Comparison of ENCODE assay signal across 1 cellular context in genomic region chr21:45981641-45982255, GRCh38.
TF ChIP-seq lines count a peak whose summit lies in the region.

A gene with protein sequence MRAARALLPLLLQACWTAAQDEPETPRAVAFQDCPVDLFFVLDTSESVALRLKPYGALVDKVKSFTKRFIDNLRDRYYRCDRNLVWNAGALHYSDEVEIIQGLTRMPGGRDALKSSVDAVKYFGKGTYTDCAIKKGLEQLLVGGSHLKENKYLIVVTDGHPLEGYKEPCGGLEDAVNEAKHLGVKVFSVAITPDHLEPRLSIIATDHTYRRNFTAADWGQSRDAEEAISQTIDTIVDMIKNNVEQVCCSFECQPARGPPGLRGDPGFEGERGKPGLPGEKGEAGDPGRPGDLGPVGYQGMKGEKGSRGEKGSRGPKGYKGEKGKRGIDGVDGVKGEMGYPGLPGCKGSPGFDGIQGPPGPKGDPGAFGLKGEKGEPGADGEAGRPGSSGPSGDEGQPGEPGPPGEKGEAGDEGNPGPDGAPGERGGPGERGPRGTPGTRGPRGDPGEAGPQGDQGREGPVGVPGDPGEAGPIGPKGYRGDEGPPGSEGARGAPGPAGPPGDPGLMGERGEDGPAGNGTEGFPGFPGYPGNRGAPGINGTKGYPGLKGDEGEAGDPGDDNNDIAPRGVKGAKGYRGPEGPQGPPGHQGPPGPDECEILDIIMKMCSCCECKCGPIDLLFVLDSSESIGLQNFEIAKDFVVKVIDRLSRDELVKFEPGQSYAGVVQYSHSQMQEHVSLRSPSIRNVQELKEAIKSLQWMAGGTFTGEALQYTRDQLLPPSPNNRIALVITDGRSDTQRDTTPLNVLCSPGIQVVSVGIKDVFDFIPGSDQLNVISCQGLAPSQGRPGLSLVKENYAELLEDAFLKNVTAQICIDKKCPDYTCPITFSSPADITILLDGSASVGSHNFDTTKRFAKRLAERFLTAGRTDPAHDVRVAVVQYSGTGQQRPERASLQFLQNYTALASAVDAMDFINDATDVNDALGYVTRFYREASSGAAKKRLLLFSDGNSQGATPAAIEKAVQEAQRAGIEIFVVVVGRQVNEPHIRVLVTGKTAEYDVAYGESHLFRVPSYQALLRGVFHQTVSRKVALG (plus strand): TSS chr21:45981770. CDS start chr21:45981851, 81 bp downstream.

TF ChIP-seq in HEK293, 187 proteins besides CTCF, POLR2A, EP300 and RAD21 (continued from another document):
- TF ChIP-seq, protein P1, sequence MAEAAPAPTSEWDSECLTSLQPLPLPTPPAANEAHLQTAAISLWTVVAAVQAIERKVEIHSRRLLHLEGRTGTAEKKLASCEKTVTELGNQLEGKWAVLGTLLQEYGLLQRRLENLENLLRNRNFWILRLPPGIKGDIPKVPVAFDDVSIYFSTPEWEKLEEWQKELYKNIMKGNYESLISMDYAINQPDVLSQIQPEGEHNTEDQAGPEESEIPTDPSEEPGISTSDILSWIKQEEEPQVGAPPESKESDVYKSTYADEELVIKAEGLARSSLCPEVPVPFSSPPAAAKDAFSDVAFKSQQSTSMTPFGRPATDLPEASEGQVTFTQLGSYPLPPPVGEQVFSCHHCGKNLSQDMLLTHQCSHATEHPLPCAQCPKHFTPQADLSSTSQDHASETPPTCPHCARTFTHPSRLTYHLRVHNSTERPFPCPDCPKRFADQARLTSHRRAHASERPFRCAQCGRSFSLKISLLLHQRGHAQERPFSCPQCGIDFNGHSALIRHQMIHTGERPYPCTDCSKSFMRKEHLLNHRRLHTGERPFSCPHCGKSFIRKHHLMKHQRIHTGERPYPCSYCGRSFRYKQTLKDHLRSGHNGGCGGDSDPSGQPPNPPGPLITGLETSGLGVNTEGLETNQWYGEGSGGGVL (tag by site-specific recombination; IDR thresholded peaks at IDR 0.05), result 0 out of 2 replicates have a peak, but pooled peaks have one; percentile 48
- TF ChIP-seq ZNF473 (tag by site-specific recombination; IDR thresholded peaks at IDR 0.05), result no peak
- no peak for TF ChIP-seq SALL2 (tag by site-specific recombination; IDR thresholded peaks at IDR 0.05; ENCODE audit: borderline replicate concordance)
- TF ChIP-seq SP7 (tag by site-specific recombination; IDR thresholded peaks at IDR 0.05), result 0 out of 2 replicates have a peak, but pooled peaks have one; percentile 16
- TF ChIP-seq EGR2 (tag by site-specific recombination; IDR thresholded peaks at IDR 0.05; ENCODE audit: low read depth), result peak; percentile 52; the same call in 1 of the 2 replicates
- TF ChIP-seq ZNF830 (tag by site-specific recombination; IDR thresholded peaks at IDR 0.05; ENCODE audit: low read depth), result no peak
- TF ChIP-seq HIC1 (tag by site-specific recombination; IDR thresholded peaks at IDR 0.05), result no peak
- TF ChIP-seq, protein P2, sequence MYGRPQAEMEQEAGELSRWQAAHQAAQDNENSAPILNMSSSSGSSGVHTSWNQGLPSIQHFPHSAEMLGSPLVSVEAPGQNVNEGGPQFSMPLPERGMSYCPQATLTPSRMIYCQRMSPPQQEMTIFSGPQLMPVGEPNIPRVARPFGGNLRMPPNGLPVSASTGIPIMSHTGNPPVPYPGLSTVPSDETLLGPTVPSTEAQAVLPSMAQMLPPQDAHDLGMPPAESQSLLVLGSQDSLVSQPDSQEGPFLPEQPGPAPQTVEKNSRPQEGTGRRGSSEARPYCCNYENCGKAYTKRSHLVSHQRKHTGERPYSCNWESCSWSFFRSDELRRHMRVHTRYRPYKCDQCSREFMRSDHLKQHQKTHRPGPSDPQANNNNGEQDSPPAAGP (tag by site-specific recombination; IDR thresholded peaks at IDR 0.05), result peak; percentile 42
- TF ChIP-seq TRIM28 (IDR thresholded peaks at IDR 0.05; ENCODE audit: borderline replicate concordance, low read length), result no peak
- no peak for TF ChIP-seq ZFP37 (tag by site-specific recombination; IDR thresholded peaks at IDR 0.05)
- TF ChIP-seq ZNF624 (tag by site-specific recombination; IDR thresholded peaks at IDR 0.05), result no peak
- no peak for TF ChIP-seq ZNF658 (tag by site-specific recombination; IDR thresholded peaks at IDR 0.05)
- peak; percentile 50; the same call in 1 of the 2 replicates for TF ChIP-seq INSM2 (tag by site-specific recombination; IDR thresholded peaks at IDR 0.05)
- no peak for TF ChIP-seq ZNF132 (tag by site-specific recombination; IDR thresholded peaks at IDR 0.05; ENCODE audit: borderline replicate concordance)
- no peak for TF ChIP-seq ZBTB44 (tag by site-specific recombination; IDR thresholded peaks at IDR 0.05)
- peak; percentile 87 for TF ChIP-seq ZIC2 (tag by site-specific recombination; IDR thresholded peaks at IDR 0.05)
- TF ChIP-seq ZNF280C (tag by site-specific recombination; IDR thresholded peaks at IDR 0.05), result no peak
- peak; percentile 56; the same call in 1 of the 2 replicates for TF ChIP-seq ZNF610 (tag by site-specific recombination; IDR thresholded peaks at IDR 0.05; ENCODE audit: borderline replicate concordance)
- TF ChIP-seq ZNF488 (tag by site-specific recombination; IDR thresholded peaks at IDR 0.05), result no peak
TF ChIP-seq in HEK293: peak in this region for 36.
